ENCODE assay signal across 20 cellular contexts in genomic region chr6:110232456-110232855, GRCh38. TPM values are rescaled to one million over a fixed set of nuclear protein-coding genes. Genes with fewer than 3 reads are reported as not detected.
A peak's percentile ranks its signal among the peaks of the same experiment; 100 is the strongest.
DNase-seq lines count a peak whose midpoint lies in the region; ATAC-seq and TF ChIP-seq lines count a peak whose summit lies in the region.
"Had no signal": no experiment of that assay in that cellular context is flagged by ENCODE, and none has a peak within 500 bp of the region (broad histone marks: within the 10 kb centered on the region; RNA-seq: fewer than 3 reads in every experiment).

No MANE protein-coding gene starts in this region.

- intact Hi-C loops in gastrocnemius medialis (cut with DNase I; ENCODE audit: low total_unique reads): no loop called here

- H3K4me2 ChIP-seq in neuronal stem cell (ENCODE audit: insufficient read depth, low read length, poor library complexity, severe bottlenecking): no peak overlapping the region

- H2AK5ac ChIP-seq in neuronal stem cell (ENCODE audit: low read depth, low read length): no peak overlapping the region

- peaks cover 13% of the 10 kb centered on the region for H3K4me1 Mint-ChIP-seq in HFFc6 (ENCODE audit: low read depth)
- H3K4me1 Mint-ChIP-seq: brain had no signal

- H4K91ac ChIP-seq in neuronal stem cell (ENCODE audit: low read depth, low read length, poor library complexity): no peak overlapping the region

- H3K36me3 Mint-ChIP-seq in HFFc6 (ENCODE audit: low read depth): peaks cover 17% of the 10 kb centered on the region

- H3K79me1 ChIP-seq in neuronal stem cell (ENCODE audit: low read depth, low read length): peaks cover 1% of the 10 kb centered on the region

- no peak overlapping the region for H2BK5ac ChIP-seq in neuronal stem cell (ENCODE audit: low read length)

- H3K9me3 ChIP-seq in neuronal stem cell (replicated peaks in 1 of 2; ENCODE audit: control insufficient read depth in 2 of 2, insufficient read depth in 1 of 2, low read depth in 1 of 2, low read length in 2 of 2) (peaks cover 0 to 4% of the 10 kb centered on the region in 2 donors), gastrocnemius medialis (no peaks in the 10 kb centered on the region)
- H3K9me3 ChIP-seq: heart right ventricle, vagina had no signal

- no peak overlapping the region for H3K4ac ChIP-seq in neuronal stem cell (ENCODE audit: low read length)

- no peak overlapping the region for H4K8ac ChIP-seq in neuronal stem cell (ENCODE audit: low read depth, low read length)

- peak overlapping the region; percentile 46 to 52 for H3K27ac ChIP-seq in coronary artery
- H3K27ac ChIP-seq in neuronal stem cell (replicated peaks; ENCODE audit: low read length): no peak overlapping the region
- no peak overlapping the region for H3K27ac ChIP-seq in gastrocnemius medialis
- H3K27ac ChIP-seq: C4-2B, heart right ventricle, vagina had no signal

- no peak overlapping the region for H3K14ac ChIP-seq in neuronal stem cell (ENCODE audit: low read length)

- no peak for ATAC-seq in gastrocnemius medialis
- no peak for ATAC-seq in GM19455 (IDR thresholded peaks at IDR 0.05; ENCODE audit: unreplicated experiment)
- ATAC-seq: heart right ventricle had no signal

- H3K4me3 ChIP-seq in AG10803 (ENCODE audit: low read length) (no peak overlapping the region), coronary artery (no peak overlapping the region), neuronal stem cell (ENCODE audit: low read length in 2 of 2) (no peak overlapping the region), gastrocnemius medialis (no peak overlapping the region)
- H3K4me3 ChIP-seq: dorsolateral prefrontal cortex, heart right ventricle, vagina had no signal

- no peak overlapping the region for H2AFZ ChIP-seq in neuronal stem cell (ENCODE audit: low read length)

- no peak overlapping the region for H2BK12ac ChIP-seq in neuronal stem cell (ENCODE audit: low read length)

- no peak overlapping the region for H3K9ac ChIP-seq in neuronal stem cell (ENCODE audit: low read depth, low read length, poor library complexity)

- H3K23ac ChIP-seq in neuronal stem cell (ENCODE audit: low read depth, low read length, poor library complexity): no peak overlapping the region

- no peak for TF ChIP-seq POLR2A in gastrocnemius medialis (IDR thresholded peaks at IDR 0.05)

- H2BK120ac ChIP-seq in neuronal stem cell (ENCODE audit: low read depth, low read length): no peak overlapping the region

- no CpG with 5 or more reads among the region's 2 CpGs for WGBS in neuronal stem cell (ENCODE audit: extremely low coverage in 2 of 2, insufficient read length in 2 of 2, insufficient replicate concordance in 1 of 2), 2 donors

- H3K27me3 Mint-ChIP-seq in HFFc6 (ENCODE audit: insufficient read depth): no peaks in the 10 kb centered on the region
- H3K27me3 Mint-ChIP-seq: brain, IgD-negative memory B cell had no signal

- TF ChIP-seq CTCF in AG10803 (conservative IDR thresholded peaks at IDR 0.05; ENCODE audit: low read length): no peak
- no peak for TF ChIP-seq CTCF in HFFc6 (IDR thresholded peaks at IDR 0.05)
- no peak for TF ChIP-seq CTCF in coronary artery (IDR thresholded peaks at IDR 0.05)
- no peak for TF ChIP-seq CTCF in gastrocnemius medialis (IDR thresholded peaks at IDR 0.05 in 4 of 5, conservative IDR thresholded peaks at IDR 0.05 in 1 of 5)

- H3K27me3 ChIP-seq in neuronal stem cell (ENCODE audit: control insufficient read depth in 3 of 3, insufficient read depth in 3 of 3, low read depth in 1 of 3, low read length in 3 of 3): no peaks in the 10 kb centered on the region
- no peaks in the 10 kb centered on the region for H3K27me3 ChIP-seq in gastrocnemius medialis
- H3K27me3 ChIP-seq: dorsolateral prefrontal cortex, heart right ventricle, vagina had no signal

- no peak overlapping the region for H2BK15ac ChIP-seq in neuronal stem cell (ENCODE audit: low read length)

- H3K27ac Mint-ChIP-seq in HFFc6: peak overlapping the region; percentile 54
- H3K27ac Mint-ChIP-seq: activated naive CD4-positive, alpha-beta T cell treated with anti-CD3 and anti-CD28 coated beads for 36 hours; brain; IgD-negative memory B cell had no signal

- H3K36me3 ChIP-seq in neuronal stem cell (replicated peaks in 1 of 2; ENCODE audit: control insufficient read depth in 2 of 2, insufficient read depth in 2 of 2, low read length in 2 of 2) (peaks cover 0 to 30% of the 10 kb centered on the region in 2 donors), gastrocnemius medialis (peaks cover 4 to 20% of the 10 kb centered on the region in 2 donors)

- H3K4me3 Mint-ChIP-seq in HFFc6: no peak overlapping the region
- H3K4me3 Mint-ChIP-seq: activated naive CD4-positive, alpha-beta T cell treated with anti-CD3 and anti-CD28 coated beads for 36 hours; brain; IgD-negative memory B cell had no signal

- no peak overlapping the region for H3K18ac ChIP-seq in neuronal stem cell (ENCODE audit: low read length)

- in situ Hi-C loops in ACHN (cut with HindIII; ENCODE audit: low pct_ligation_motif_present, low pct_unique_long_range_greater_than_20kb, low sequenced_read_pairs) (no loop called here), gastrocnemius medialis (cut with MboI; ENCODE audit: low sequenced_read_pairs in 4 of 4) (no loop called here)

- peak; percentile 86 for DNase-seq in AG10803 (ENCODE audit: low read depth)
- DNase-seq in HFFc6: peak; percentile 24
- DNase-seq in coronary artery (ENCODE audit: low spot score): no peak
- DNase-seq in myocyte (ENCODE audit: low read depth): peak; percentile 6
- no peak for DNase-seq in ACHN
- DNase-seq in neuronal stem cell (ENCODE audit: low spot score): no peak
- no peak for DNase-seq in gastrocnemius medialis
- DNase-seq: activated naive CD4-positive, alpha-beta T cell treated with anti-CD3 and anti-CD28 coated beads for 36 hours; dorsolateral prefrontal cortex; erythroblast; heart right ventricle; immature natural killer cell; NCI-H1930; NCI-H510A treated with DMSO at 0.1 percent for 48 hours; stimulated activated CD4-positive, alpha-beta T cell treated with anti-CD3 and anti-CD28 coated beads, Interleukin-2, amount 100 ng/mL, for 48 hours had no signal

- H3K4me1 ChIP-seq in neuronal stem cell (ENCODE audit: control insufficient read depth in 2 of 2, insufficient read depth in 1 of 2, low read depth in 1 of 2, low read length in 2 of 2) (no peaks in the 10 kb centered on the region), gastrocnemius medialis (no peaks in the 10 kb centered on the region)

- no peaks in the 10 kb centered on the region for H3K9me3 Mint-ChIP-seq in HFFc6
- H3K9me3 Mint-ChIP-seq: activated naive CD4-positive, alpha-beta T cell treated with anti-CD3 and anti-CD28 coated beads for 36 hours; IgD-negative memory B cell; immature natural killer cell had no signal

RNA-seq across cellular contexts. Expression of gene CDC40, which starts 52.2 kb away (rescaled TPM):
- total RNA-seq in HFFc6 (2021; fragmentation: NEBNext Ultra II Directional; extraction: Animal tissue kit (Norgen Biotek cat#: 25700)): 10 to 100 TPM; 18.7 to 20.1 (median 19.6) TPM
- 14.6 and 16.3 TPM in 2 replicates for total RNA-seq in myocyte
- 7.3 TPM for polyA plus RNA-seq in myocyte (2012)
- polyA plus RNA-seq in neuronal stem cell (2013, experiment 1 of 2): 25.0 TPM
- polyA plus RNA-seq in neuronal stem cell (2013, experiment 2 of 2): 25.9 TPM
- 10 to 100 TPM; 14.6 to 19.7 (median 16.5) TPM for total RNA-seq in gastrocnemius medialis

RNA-seq across cellular contexts. Expression of gene WASF1, which starts 53.0 kb away (rescaled TPM):
- total RNA-seq in HFFc6 (2021; fragmentation: NEBNext Ultra II Directional; extraction: Animal tissue kit (Norgen Biotek cat#: 25700)): 10 to 100 TPM; 11.6 to 13.5 (median 12.3) TPM
- total RNA-seq in myocyte (8.1 and 10.5 TPM in 2 replicates), gastrocnemius medialis (1 to 10 TPM in 2 of 4 donors, under 1 TPM in 2; 0.41 to 2.7 (median 1.4) TPM)
- polyA plus RNA-seq in myocyte (2012): 12.3 TPM
- 72.7 TPM for polyA plus RNA-seq in neuronal stem cell (2013, experiment 1 of 2)
- 73.6 TPM for polyA plus RNA-seq in neuronal stem cell (2013, experiment 2 of 2)

Comparison
In these comparisons a context has a peak if more than half of its experiments do, and no peak if none do; other contexts are left out.
1. DNase-seq: peak in AG10803 (single experiment), HFFc6 (single experiment) and myocyte (single experiment); none in coronary artery (single experiment), ACHN (single experiment), neuronal stem cell (single experiment) and gastrocnemius medialis (0 of 2).
2. H3K27ac ChIP-seq: peak in coronary artery (2 of 2); none in neuronal stem cell (single experiment) and gastrocnemius medialis (0 of 4).